ENCODE assay signal across 31 cellular contexts in the genomic region with DNA sequence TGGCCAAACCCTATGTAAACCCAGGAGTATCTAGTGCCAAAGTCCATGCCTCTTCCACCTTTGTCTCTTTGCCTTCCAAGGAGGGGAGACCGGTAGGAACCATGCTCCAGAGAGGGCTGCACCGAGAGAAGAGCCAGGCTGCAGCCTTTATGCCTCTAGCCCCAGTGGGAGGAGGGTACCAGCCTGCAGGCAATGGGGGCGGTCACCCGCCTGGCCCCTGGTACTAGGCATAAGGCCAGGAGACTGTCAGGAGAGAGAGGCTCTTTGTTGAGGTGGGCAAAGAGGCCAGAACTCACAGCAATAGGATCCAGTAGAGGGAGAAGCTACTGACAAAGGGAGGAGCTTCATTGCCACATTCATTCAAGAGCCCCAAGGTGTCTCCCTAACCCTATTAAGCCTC.
"Had no signal": no experiment of that assay in that cellular context is flagged by ENCODE, and none has a peak within 500 bp of the region (broad histone marks: within the 10 kb centered on the region; RNA-seq: fewer than 3 reads in every experiment).

No MANE protein-coding gene starts in this region.

- DNase-seq: activated CD4-positive, alpha-beta memory T cell treated with anti-CD3 and anti-CD28 coated beads, Interleukin-2, amount 10 ng/mL, durations not matched to agents 7 days and 5 days; activated CD4-positive, alpha-beta T cell treated with anti-CD3 and anti-CD28 coated beads, Interleukin-2, amount 10 ng/mL, durations not matched to agents 7 days and 5 days; activated CD8-positive, alpha-beta memory T cell treated with anti-CD3 and anti-CD28 coated beads, Interleukin-2, amount 50 U/mL, for 48 hours; activated gamma-delta T cell; activated naive CD4-positive, alpha-beta T cell treated with anti-CD3 and anti-CD28 coated beads, Interleukin-2, amount 10 ng/mL, durations not matched to agents 7 days and 5 days; activated naive CD8-positive, alpha-beta T cell treated with anti-CD3 and anti-CD28 coated beads, Interleukin-2, amount 10 ng/mL, durations not matched to agents 7 days and 5 days; activated T-cell treated with anti-CD3 and anti-CD28 coated beads, Interleukin-2, amount 50 U/mL, for 24 hours; brain microvascular endothelial cell; caudate nucleus; esophagus squamous epithelium; left lung; lower lobe of right lung; mesendoderm; mucosa of descending colon; right lobe of liver; stimulated activated CD4-positive, alpha-beta T cell treated with anti-CD3 and anti-CD28 coated beads, Interleukin-4, amount 100 ng/mL, for 1 hour; stimulated activated naive CD8-positive, alpha-beta T cell treated with anti-CD3 and anti-CD28 coated beads, Interleukin-15, Interleukin-2, amounts not matched to agents 100 U/mL and 50 U/mL, for 24 hours; T-helper 9 cell; testis; transverse colon had no signal

- H3K27me3 Mint-ChIP-seq: activated CD4-positive, alpha-beta memory T cell treated with anti-CD3 and anti-CD28 coated beads, Interleukin-2, amount 10 ng/mL, durations not matched to agents 7 days and 5 days; activated CD4-positive, alpha-beta T cell treated with anti-CD3 and anti-CD28 coated beads, Interleukin-2, amount 10 ng/mL, durations not matched to agents 7 days and 5 days; activated naive CD4-positive, alpha-beta T cell treated with anti-CD3 and anti-CD28 coated beads, Interleukin-2, amount 10 ng/mL, durations not matched to agents 7 days and 5 days; activated naive CD8-positive, alpha-beta T cell treated with anti-CD3 and anti-CD28 coated beads, Interleukin-2, amount 10 ng/mL, durations not matched to agents 7 days and 5 days; activated T-cell treated with anti-CD3 and anti-CD28 coated beads, Interleukin-2, amount 50 U/mL, for 24 hours; dendritic cell treated with granulocyte-macrophage colony-stimulating factor and Interleukin-4, amounts not matched to agents 40 ng/mL and 50 ng/mL, for 4 days had no signal

- H3K36me3 ChIP-seq: ascending aorta, brain microvascular endothelial cell, esophagus squamous epithelium, left lung, lower lobe of right lung, right lobe of liver, transverse colon had no signal

- H3K27me3 ChIP-seq: ascending aorta, brain microvascular endothelial cell, esophagus squamous epithelium, right lobe of liver, testis, transverse colon had no signal

- H3K9me3 Mint-ChIP-seq: activated CD4-positive, alpha-beta memory T cell treated with anti-CD3 and anti-CD28 coated beads, Interleukin-2, amount 10 ng/mL, durations not matched to agents 7 days and 5 days; activated CD4-positive, alpha-beta T cell treated with anti-CD3 and anti-CD28 coated beads, Interleukin-2, amount 10 ng/mL, durations not matched to agents 7 days and 5 days; activated naive CD4-positive, alpha-beta T cell treated with anti-CD3 and anti-CD28 coated beads, Interleukin-2, amount 10 ng/mL, durations not matched to agents 7 days and 5 days; activated naive CD8-positive, alpha-beta T cell treated with anti-CD3 and anti-CD28 coated beads, Interleukin-2, amount 10 ng/mL, durations not matched to agents 7 days and 5 days; activated T-cell treated with anti-CD3 and anti-CD28 coated beads, Interleukin-2, amount 50 U/mL, for 24 hours; dendritic cell treated with granulocyte-macrophage colony-stimulating factor and Interleukin-4, amounts not matched to agents 40 ng/mL and 50 ng/mL, for 4 days; natural killer cell treated with Interleukin-12 subunit alpha and Interleukin-12 subunit beta and Interleukin-15 and Interleukin-18, amount 100 ng/mL, for 72 hours; T-helper 1 cell treated with Interleukin-12 subunit alpha and Interleukin-12 subunit beta and Interleukin-4 antibody, amounts not matched to agents 30 μg/mL and 1 μg/mL, for 36 hours had no signal

- H3K4me1 Mint-ChIP-seq: activated CD4-positive, alpha-beta memory T cell treated with anti-CD3 and anti-CD28 coated beads, Interleukin-2, amount 10 ng/mL, durations not matched to agents 7 days and 5 days; activated CD4-positive, alpha-beta T cell treated with anti-CD3 and anti-CD28 coated beads, Interleukin-2, amount 10 ng/mL, durations not matched to agents 7 days and 5 days; activated naive CD4-positive, alpha-beta T cell treated with anti-CD3 and anti-CD28 coated beads, Interleukin-2, amount 10 ng/mL, durations not matched to agents 7 days and 5 days; activated naive CD8-positive, alpha-beta T cell treated with anti-CD3 and anti-CD28 coated beads, Interleukin-2, amount 10 ng/mL, durations not matched to agents 7 days and 5 days had no signal

- ATAC-seq: activated CD4-positive, CD25-positive, alpha-beta regulatory T cell treated with anti-CD3 and anti-CD28 coated beads, Interleukin-2, amount 50 U/mL, for 24 hours; left lung; lower lobe of right lung; mucosa of descending colon; stimulated activated naive CD8-positive, alpha-beta T cell treated with anti-CD3 and anti-CD28 coated beads, Interleukin-15, Interleukin-2, amounts not matched to agents 100 U/mL and 50 U/mL, for 24 hours had no signal

- H3K4me1 ChIP-seq: ascending aorta, esophagus squamous epithelium, left lung, lower lobe of right lung, right lobe of liver, testis, transverse colon had no signal

- H3K9me3 ChIP-seq: ascending aorta, esophagus squamous epithelium, left lung, lower lobe of right lung, mucosa of descending colon, right lobe of liver, testis, transverse colon had no signal

- FAIRE-seq: endometrium, frontal cortex, islet of Langerhans, TTC549 had no signal

- H3K4me3 ChIP-seq: ascending aorta, esophagus squamous epithelium, left lung, lower lobe of right lung, mucosa of descending colon, right lobe of liver, testis, transverse colon had no signal

- H3K27ac ChIP-seq: ascending aorta, brain microvascular endothelial cell, epithelial cell of prostate, esophagus squamous epithelium, left lung, lower lobe of right lung, right lobe of liver, testis, transverse colon, VCaP had no signal

- H3K36me3 Mint-ChIP-seq: activated naive CD4-positive, alpha-beta T cell treated with anti-CD3 and anti-CD28 coated beads, Interleukin-2, amount 10 ng/mL, durations not matched to agents 7 days and 5 days; activated naive CD8-positive, alpha-beta T cell treated with anti-CD3 and anti-CD28 coated beads, Interleukin-2, amount 10 ng/mL, durations not matched to agents 7 days and 5 days; natural killer cell treated with Interleukin-12 subunit alpha and Interleukin-12 subunit beta and Interleukin-15 and Interleukin-18, amount 100 ng/mL, for 72 hours had no signal

- H3K27ac Mint-ChIP-seq: activated CD4-positive, alpha-beta memory T cell treated with anti-CD3 and anti-CD28 coated beads, Interleukin-2, amount 10 ng/mL, durations not matched to agents 7 days and 5 days; activated CD4-positive, alpha-beta T cell treated with anti-CD3 and anti-CD28 coated beads, Interleukin-2, amount 10 ng/mL, durations not matched to agents 7 days and 5 days; activated naive CD4-positive, alpha-beta T cell treated with anti-CD3 and anti-CD28 coated beads, Interleukin-2, amount 10 ng/mL, durations not matched to agents 7 days and 5 days; activated naive CD8-positive, alpha-beta T cell treated with anti-CD3 and anti-CD28 coated beads, Interleukin-2, amount 10 ng/mL, durations not matched to agents 7 days and 5 days; activated T-cell treated with anti-CD3 and anti-CD28 coated beads, Interleukin-2, amount 50 U/mL, for 24 hours; dendritic cell treated with granulocyte-macrophage colony-stimulating factor and Interleukin-4, amounts not matched to agents 40 ng/mL and 50 ng/mL, for 4 days; natural killer cell treated with Interleukin-12 subunit alpha and Interleukin-12 subunit beta and Interleukin-15 and Interleukin-18, amount 100 ng/mL, for 72 hours; T-helper 1 cell treated with Interleukin-12 subunit alpha and Interleukin-12 subunit beta and Interleukin-4 antibody, amounts not matched to agents 30 μg/mL and 1 μg/mL, for 36 hours had no signal

- H3K4me3 Mint-ChIP-seq: activated CD4-positive, alpha-beta memory T cell treated with anti-CD3 and anti-CD28 coated beads, Interleukin-2, amount 10 ng/mL, durations not matched to agents 7 days and 5 days; activated CD4-positive, alpha-beta T cell treated with anti-CD3 and anti-CD28 coated beads, Interleukin-2, amount 10 ng/mL, durations not matched to agents 7 days and 5 days; activated naive CD4-positive, alpha-beta T cell treated with anti-CD3 and anti-CD28 coated beads, Interleukin-2, amount 10 ng/mL, durations not matched to agents 7 days and 5 days; activated naive CD8-positive, alpha-beta T cell treated with anti-CD3 and anti-CD28 coated beads, Interleukin-2, amount 10 ng/mL, durations not matched to agents 7 days and 5 days; activated T-cell treated with anti-CD3 and anti-CD28 coated beads, Interleukin-2, amount 50 U/mL, for 24 hours; dendritic cell treated with granulocyte-macrophage colony-stimulating factor and Interleukin-4, amounts not matched to agents 40 ng/mL and 50 ng/mL, for 4 days; natural killer cell treated with Interleukin-12 subunit alpha and Interleukin-12 subunit beta and Interleukin-15 and Interleukin-18, amount 100 ng/mL, for 72 hours; T-helper 1 cell treated with Interleukin-12 subunit alpha and Interleukin-12 subunit beta and Interleukin-4 antibody, amounts not matched to agents 30 μg/mL and 1 μg/mL, for 36 hours had no signal
